Comparison of ENCODE assay signal across 12 cellular contexts in the genomic region with DNA sequence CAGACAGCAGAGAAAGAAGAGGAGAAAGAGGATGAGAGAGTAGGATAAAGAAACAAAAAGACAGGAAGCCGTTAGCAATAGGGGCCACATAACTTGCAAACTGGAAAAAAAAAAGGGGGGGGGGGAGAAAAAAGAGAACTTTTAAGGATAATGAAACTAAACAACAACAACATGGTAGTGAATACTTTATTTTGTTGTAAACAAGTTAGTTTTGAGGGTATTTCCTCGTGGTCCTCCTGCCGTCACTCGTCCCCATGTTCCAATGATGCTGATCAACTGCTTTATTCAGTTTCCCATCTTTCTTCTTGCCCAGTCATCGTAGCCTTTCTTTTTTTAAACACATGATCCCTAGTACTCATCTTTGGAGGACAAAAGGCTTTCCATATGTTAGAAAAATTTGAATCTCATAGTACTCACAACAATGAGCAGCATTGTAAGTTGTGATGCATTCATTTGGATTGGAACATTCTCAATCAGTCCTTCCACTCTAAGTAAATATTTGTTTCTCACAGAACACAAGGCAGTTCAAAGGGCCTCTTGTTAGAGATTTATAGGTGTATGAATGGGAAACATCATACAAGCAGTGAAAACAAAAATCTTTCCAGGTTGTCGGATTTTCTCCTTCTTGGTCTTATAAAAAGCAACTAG. TPM values are rescaled to one million over a fixed set of nuclear protein-coding genes. Genes with fewer than 3 reads are reported as not detected.
A peak's percentile ranks its signal among the peaks of the same experiment; 100 is the strongest.
DNase-seq lines count a peak whose midpoint lies in the region; ATAC-seq and TF ChIP-seq lines count a peak whose summit lies in the region.
"Had no signal": no experiment of that assay in that cellular context is flagged by ENCODE, and none has a peak within 500 bp of the region (broad histone marks: within the 10 kb centered on the region; RNA-seq: fewer than 3 reads in every experiment).

No MANE protein-coding gene starts in this region.

- no peaks in the 10 kb centered on the region for H3K9me2 ChIP-seq in hepatocyte (replicated peaks; ENCODE audit: insufficient read depth)

- TF ChIP-seq EP300 in stomach (IDR thresholded peaks at IDR 0.05), result no peak

- H3K79me2 ChIP-seq in hepatocyte, result no peaks in the 10 kb centered on the region
- H3K79me2 ChIP-seq: parathyroid adenoma had no signal

- DNase-seq in NCI-H1092 treated with DMSO at 0.1 percent for 48 hours (lab: John Stamatoyannopoulos, UW) (peak; percentile 70), NCI-H1092 (lab: John Stamatoyannopoulos, UW) (no peak), NCI-H69 (lab: John Stamatoyannopoulos, UW) (peak; percentile 83), hepatocyte (ENCODE audit: low spot score) (no peak), stomach (no peak), HEK293T (ENCODE audit: extremely low spot score) (no peak)
- no peak for DNase-seq in stimulated activated CD4-positive, alpha-beta T cell treated with anti-CD3 and anti-CD28 coated beads, Interleukin-2, amount 100 ng/mL, for 48 hours
- DNase-seq: aorta; kidney glomerular epithelial cell; stimulated activated CD4-positive, alpha-beta T cell treated with anti-CD3 and anti-CD28 coated beads, Interleukin-4, amount 100 ng/mL, for 4 hours had no signal

- no peaks in the 10 kb centered on the region for H3K9me3 ChIP-seq in hepatocyte (ENCODE audit: low read depth)
- no peaks in the 10 kb centered on the region for H3K9me3 ChIP-seq in stomach

- H2AFZ ChIP-seq in hepatocyte, result no peak overlapping the region
- H2AFZ ChIP-seq: parathyroid adenoma had no signal

- no peak overlapping the region for H3K4me2 ChIP-seq in hepatocyte

- H3K4me3 ChIP-seq in hepatocyte, result no peak overlapping the region
- H3K4me3 ChIP-seq in stomach, result no peak overlapping the region

- TF ChIP-seq CTCF in hepatocyte (IDR thresholded peaks at IDR 0.05; ENCODE audit: poor library complexity) (no peak), stomach (IDR thresholded peaks at IDR 0.05) (no peak)

- POLR2A ChIA-PET in HEK293T (lab: Yijun Ruan, JAX), result no interaction called here

- WGBS in hepatocyte (ENCODE audit: low lambda C conversion rate, missing lambda C conversion rate), result 68% methylated on average over 6 of the region's 6 CpGs
- 56 to 64% (median 61%) methylated on average over 6 of the region's 6 CpGs for WGBS in stomach, 5 donors

- H3K27me3 ChIP-seq in hepatocyte, result no peaks in the 10 kb centered on the region
- H3K27me3 ChIP-seq in stomach, result no peaks in the 10 kb centered on the region

- no peak for TF ChIP-seq POLR2A in stomach (IDR thresholded peaks at IDR 0.05)

- no peak for ATAC-seq in HG03521 (IDR thresholded peaks at IDR 0.05; ENCODE audit: unreplicated experiment)

- no peaks in the 10 kb centered on the region for H4K20me1 ChIP-seq in hepatocyte (ENCODE audit: insufficient read depth, poor library complexity, severe bottlenecking)

- CTCF ChIA-PET in HEK293T (lab: Yijun Ruan, JAX), result no interaction called here

- intact Hi-C loops in stomach (cut with DNase I; ENCODE audit: low total_unique reads), result no loop called here

- peaks cover 51% of the 10 kb centered on the region for H3K4me1 ChIP-seq in hepatocyte (ENCODE audit: insufficient read depth)
- H3K4me1 ChIP-seq in stomach, result peaks cover 34 to 68% (median 50%) of the 10 kb centered on the region in 4 donors
- H3K4me1 ChIP-seq: parathyroid adenoma had no signal

- H3K27ac ChIP-seq in hepatocyte (peak overlapping the region; percentile 90), stomach (peak overlapping the region in 4 of 5 donors; percentile 68 to 93 (median 78))
- H3K27ac ChIP-seq: parathyroid adenoma had no signal

- H3K36me3 ChIP-seq in hepatocyte (replicated peaks; ENCODE audit: insufficient read depth, low read depth) (no peaks in the 10 kb centered on the region), stomach (peaks cover 0 to 18% (median 12%) of the 10 kb centered on the region in 4 donors)

TF ChIP-seq in HEK293T, 16 proteins besides CTCF, POLR2A, EP300 and RAD21:
- TF ChIP-seq, protein P1, sequence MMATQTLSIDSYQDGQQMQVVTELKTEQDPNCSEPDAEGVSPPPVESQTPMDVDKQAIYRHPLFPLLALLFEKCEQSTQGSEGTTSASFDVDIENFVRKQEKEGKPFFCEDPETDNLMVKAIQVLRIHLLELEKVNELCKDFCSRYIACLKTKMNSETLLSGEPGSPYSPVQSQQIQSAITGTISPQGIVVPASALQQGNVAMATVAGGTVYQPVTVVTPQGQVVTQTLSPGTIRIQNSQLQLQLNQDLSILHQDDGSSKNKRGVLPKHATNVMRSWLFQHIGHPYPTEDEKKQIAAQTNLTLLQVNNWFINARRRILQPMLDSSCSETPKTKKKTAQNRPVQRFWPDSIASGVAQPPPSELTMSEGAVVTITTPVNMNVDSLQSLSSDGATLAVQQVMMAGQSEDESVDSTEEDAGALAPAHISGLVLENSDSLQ (IDR thresholded peaks at IDR 0.05), result no peak
- no peak for TF ChIP-seq HDGF (IDR thresholded peaks at IDR 0.05; ENCODE audit: borderline replicate concordance)
- TF ChIP-seq ELF4 (IDR thresholded peaks at IDR 0.05), result no peak
- no peak for TF ChIP-seq ZNF384 (IDR thresholded peaks at IDR 0.05)
- TF ChIP-seq SP1 (IDR thresholded peaks at IDR 0.05), result no peak
- TF ChIP-seq FOXK2 (IDR thresholded peaks at IDR 0.05), result no peak
- TF ChIP-seq SUZ12 (IDR thresholded peaks at IDR 0.05), result no peak

RNA-seq across cellular contexts. Expression of gene TM4SF1, which starts 8.5 kb away (rescaled TPM):
- total RNA-seq in hepatocyte (164 and 166 TPM in 2 replicates), stomach (100 to 1,000 TPM in 2 of 5 donors, 10 to 100 TPM in 3; 29.8 to 468 (median 57.6) TPM)
- polyA plus RNA-seq in hepatocyte (179 and 194 TPM in 2 replicates), stomach (100 to 1,000 TPM in 1 of 3 donors, 10 to 100 TPM in 2; 82.8 to 160 (median 97.2) TPM)

RNA-seq across cellular contexts. Expression of gene TM4SF18, which starts 35.5 kb away (rescaled TPM):
- total RNA-seq in hepatocyte, result 1.7 and 3.7 TPM in 2 replicates
- polyA plus RNA-seq in hepatocyte, result 1.5 and 2.1 TPM in 2 replicates
- total RNA-seq in stomach, result 10 to 100 TPM in 1 of 5 donors, 1 to 10 TPM in 3, not detected in 1; 1.8 to 26.1 (median 5.6) TPM
- polyA plus RNA-seq in stomach, result 1 to 10 TPM in 1 of 3 donors, under 1 TPM in 2; 0.45 to 1.2 (median 0.87) TPM

Comparison
In these comparisons a context has a peak if more than half of its experiments do, and no peak if none do; other contexts are left out.
1. DNase-seq: peak in NCI-H1092 treated with DMSO at 0.1 percent for 48 hours (single experiment) and NCI-H69 (single experiment); none in NCI-H1092 (single experiment), hepatocyte (single experiment), stomach (single experiment), HEK293T (single experiment) and stimulated activated CD4-positive, alpha-beta T cell treated with anti-CD3 and anti-CD28 coated beads, Interleukin-2, amount 100 ng/mL, for 48 hours (0 of 2).